Comparison of ENCODE assay signal across 1 cellular context in the genomic region with DNA sequence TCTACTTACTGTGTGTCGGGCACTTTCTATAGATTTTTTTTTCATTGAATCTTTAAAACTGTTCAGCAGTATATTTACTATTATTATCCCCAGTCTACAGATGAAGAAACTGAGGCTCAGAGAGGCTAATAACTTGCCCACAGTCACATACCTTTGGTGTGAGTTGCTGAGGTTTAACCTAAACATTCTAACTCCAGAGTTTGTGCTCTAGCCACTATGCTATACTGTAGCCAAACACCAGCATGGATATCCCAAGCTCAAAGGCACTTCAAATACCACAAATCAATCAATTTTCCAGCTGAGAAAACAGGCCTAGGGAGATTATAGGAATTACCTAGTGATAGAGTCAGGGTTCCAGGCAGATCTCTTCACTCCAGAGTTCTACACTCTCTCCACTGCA.
TF ChIP-seq lines count a peak whose summit lies in the region.

No MANE protein-coding gene starts in this region.

TF ChIP-seq in endothelial cell of umbilical vein, 7 proteins besides CTCF, POLR2A, EP300 and RAD21:
- TF ChIP-seq MYC (IDR thresholded peaks at IDR 0.05; ENCODE audit: low read depth, low read length) (no peak), GATA2 (IDR thresholded peaks at IDR 0.05; ENCODE audit: insufficient read depth, insufficient read length, low read depth, low read length) (no peak), FOS (IDR thresholded peaks at IDR 0.05; ENCODE audit: borderline replicate concordance, insufficient read depth, low read length) (no peak), JUN (IDR thresholded peaks at IDR 0.05; ENCODE audit: borderline replicate concordance, insufficient read depth, insufficient read length, low read depth) (no peak), EZH2 (IDR thresholded peaks at IDR 0.05; ENCODE audit: borderline replicate concordance, low read depth, low read length, severe bottlenecking) (no peak), POLR2AphosphoS5 (IDR thresholded peaks at IDR 0.05; ENCODE audit: insufficient read depth, low read depth, low read length) (no peak)
- TF ChIP-seq, protein P1, sequence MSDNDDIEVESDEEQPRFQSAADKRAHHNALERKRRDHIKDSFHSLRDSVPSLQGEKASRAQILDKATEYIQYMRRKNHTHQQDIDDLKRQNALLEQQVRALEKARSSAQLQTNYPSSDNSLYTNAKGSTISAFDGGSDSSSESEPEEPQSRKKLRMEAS (IDR thresholded peaks at IDR 0.05; ENCODE audit: insufficient read depth, insufficient read length), result no peak
